16 cellular contexts compared by ENCODE assay signal in genomic region chr6:87908978-87909802, GRCh38.
A peak's percentile ranks its signal among the peaks of the same experiment; 100 is the strongest.
DNase-seq lines count a peak whose midpoint lies in the region; ATAC-seq lines count a peak whose summit lies in the region.
"Had no signal": no experiment of that assay in that cellular context is flagged by ENCODE, and none has a peak within 500 bp of the region (broad histone marks: within the 10 kb centered on the region; RNA-seq: fewer than 3 reads in every experiment).

No MANE protein-coding gene starts in this region.

- peaks cover 0 to 5% of the 10 kb centered on the region in 2 donors for H3K9me3 Mint-ChIP-seq in stimulated activated naive CD8-positive, alpha-beta T cell treated with anti-CD3 and anti-CD28 coated beads, Interleukin-15, amount 100 ng/mL, for 72 hours
- peaks cover 4% of the 10 kb centered on the region for H3K9me3 Mint-ChIP-seq in activated T-helper 1 cell treated with anti-CD3 and anti-CD28 coated beads, Interleukin-12 subunit alpha, Interleukin-12 subunit beta, Interleukin-2, Interleukin-4 antibody, amounts not matched to agents 30 ng/mL and 10 ng/mL and 1 ng/mL, durations not matched to agents 14 hours and 24 hours and 36 hours
- H3K9me3 Mint-ChIP-seq: activated CD4-positive, alpha-beta T cell treated with anti-CD3 and anti-CD28 coated beads, Interleukin-2, amount 10 ng/mL, durations not matched to agents 7 days and 5 days; dendritic cell treated with granulocyte-macrophage colony-stimulating factor and Interleukin-4, amounts not matched to agents 40 ng/mL and 50 ng/mL, for 4 days had no signal

- H3K27ac Mint-ChIP-seq in stimulated activated naive CD8-positive, alpha-beta T cell treated with anti-CD3 and anti-CD28 coated beads, Interleukin-15, amount 100 ng/mL, for 72 hours = no peak overlapping the region
- H3K27ac Mint-ChIP-seq in activated T-helper 1 cell treated with anti-CD3 and anti-CD28 coated beads, Interleukin-12 subunit alpha, Interleukin-12 subunit beta, Interleukin-2, Interleukin-4 antibody, amounts not matched to agents 30 ng/mL and 10 ng/mL and 1 ng/mL, durations not matched to agents 14 hours and 24 hours and 36 hours = peak overlapping the region; percentile 13
- H3K27ac Mint-ChIP-seq: activated CD4-positive, alpha-beta T cell treated with anti-CD3 and anti-CD28 coated beads, Interleukin-2, amount 10 ng/mL, durations not matched to agents 7 days and 5 days; dendritic cell treated with granulocyte-macrophage colony-stimulating factor and Interleukin-4, amounts not matched to agents 40 ng/mL and 50 ng/mL, for 4 days had no signal

- H3K36me3 Mint-ChIP-seq in activated T-helper 1 cell treated with anti-CD3 and anti-CD28 coated beads, Interleukin-12 subunit alpha, Interleukin-12 subunit beta, Interleukin-2, Interleukin-4 antibody, amounts not matched to agents 30 ng/mL and 10 ng/mL and 1 ng/mL, durations not matched to agents 14 hours and 24 hours and 36 hours (ENCODE audit: low read depth) = no peaks in the 10 kb centered on the region

- DNase-seq in stimulated activated naive CD8-positive, alpha-beta T cell treated with anti-CD3 and anti-CD28 coated beads, Interleukin-15, Interleukin-2, amounts not matched to agents 100 U/mL and 50 U/mL, for 24 hours = no peak
- no peak for DNase-seq in stimulated activated naive CD8-positive, alpha-beta T cell treated with anti-CD3 and anti-CD28 coated beads, Interleukin-15, amount 100 ng/mL, for 72 hours
- DNase-seq in activated T-helper 1 cell treated with anti-CD3 and anti-CD28 coated beads, Interleukin-12 subunit alpha, Interleukin-12 subunit beta, Interleukin-2, Interleukin-4 antibody, amounts not matched to agents 30 ng/mL and 10 ng/mL and 1 ng/mL, durations not matched to agents 14 hours and 24 hours and 36 hours (ENCODE audit: low spot score) = no peak
- DNase-seq in glomerular visceral epithelial cell (ENCODE audit: extremely low spot score) (peak; percentile 33), hepatic stellate cell (ENCODE audit: low spot score) (no peak), amniotic stem cell (lab: John Stamatoyannopoulos, UW) (no peak), putamen (ENCODE audit: low spot score) (no peak), middle frontal gyrus (ENCODE audit: extremely low spot score, low spot score) (no peak)
- DNase-seq: activated CD4-positive, alpha-beta T cell treated with anti-CD3 and anti-CD28 coated beads, Interleukin-2, amount 10 ng/mL, durations not matched to agents 7 days and 5 days; activated T-cell treated with anti-CD3 and anti-CD28 coated beads, Interleukin-2, amount 50 U/mL, for 1 hour; heart left ventricle; NCI-H146; NCI-H446; stimulated activated naive CD4-positive, alpha-beta T cell had no signal

- ATAC-seq in stimulated activated naive CD8-positive, alpha-beta T cell treated with anti-CD3 and anti-CD28 coated beads, Interleukin-15, Interleukin-2, amounts not matched to agents 100 U/mL and 50 U/mL, for 24 hours = peak; percentile 21
- no peak for ATAC-seq in stimulated activated naive CD8-positive, alpha-beta T cell treated with anti-CD3 and anti-CD28 coated beads, Interleukin-15, amount 100 ng/mL, for 72 hours
- ATAC-seq: K562 had no signal

- peaks cover 31% of the 10 kb centered on the region for H3K27me3 Mint-ChIP-seq in stimulated activated naive CD8-positive, alpha-beta T cell treated with anti-CD3 and anti-CD28 coated beads, Interleukin-15, amount 100 ng/mL, for 72 hours
- H3K27me3 Mint-ChIP-seq in activated T-helper 1 cell treated with anti-CD3 and anti-CD28 coated beads, Interleukin-12 subunit alpha, Interleukin-12 subunit beta, Interleukin-2, Interleukin-4 antibody, amounts not matched to agents 30 ng/mL and 10 ng/mL and 1 ng/mL, durations not matched to agents 14 hours and 24 hours and 36 hours (ENCODE audit: insufficient read depth) = peaks cover 30% of the 10 kb centered on the region

- H3K4me1 Mint-ChIP-seq in stimulated activated naive CD8-positive, alpha-beta T cell treated with anti-CD3 and anti-CD28 coated beads, Interleukin-15, amount 100 ng/mL, for 72 hours = peaks cover 37% of the 10 kb centered on the region
- H3K4me1 Mint-ChIP-seq in activated T-helper 1 cell treated with anti-CD3 and anti-CD28 coated beads, Interleukin-12 subunit alpha, Interleukin-12 subunit beta, Interleukin-2, Interleukin-4 antibody, amounts not matched to agents 30 ng/mL and 10 ng/mL and 1 ng/mL, durations not matched to agents 14 hours and 24 hours and 36 hours (ENCODE audit: low read depth) = peaks cover 33% of the 10 kb centered on the region

- intact Hi-C loops in activated T-helper 1 cell treated with anti-CD3 and anti-CD28 coated beads, Interleukin-12 subunit alpha, Interleukin-12 subunit beta, Interleukin-2, Interleukin-4 antibody, amounts not matched to agents 30 ng/mL and 10 ng/mL and 1 ng/mL, durations not matched to agents 14 hours and 24 hours and 36 hours (cut with micrococcal nuclease) = loop anchor here (5.0 kb wide), 2 partner anchors 177 to 207 kb away; partner anchors contain the start of gene AKIRIN2

- no peak overlapping the region for H3K4me3 Mint-ChIP-seq in stimulated activated naive CD8-positive, alpha-beta T cell treated with anti-CD3 and anti-CD28 coated beads, Interleukin-15, amount 100 ng/mL, for 72 hours
- no peak overlapping the region for H3K4me3 Mint-ChIP-seq in activated T-helper 1 cell treated with anti-CD3 and anti-CD28 coated beads, Interleukin-12 subunit alpha, Interleukin-12 subunit beta, Interleukin-2, Interleukin-4 antibody, amounts not matched to agents 30 ng/mL and 10 ng/mL and 1 ng/mL, durations not matched to agents 14 hours and 24 hours and 36 hours
- H3K4me3 Mint-ChIP-seq: activated CD4-positive, alpha-beta T cell treated with anti-CD3 and anti-CD28 coated beads, Interleukin-2, amount 10 ng/mL, durations not matched to agents 7 days and 5 days; dendritic cell treated with granulocyte-macrophage colony-stimulating factor and Interleukin-4, amounts not matched to agents 40 ng/mL and 50 ng/mL, for 4 days had no signal
